ENCODE assay signal across 8 cellular contexts in genomic region chr7:32427769-32428291, GRCh38.
DNase-seq lines count a peak whose midpoint lies in the region; ATAC-seq, FAIRE-seq and TF ChIP-seq lines count a peak whose summit lies in the region.

No MANE protein-coding gene starts in this region.

- peak; percentile 78 for DNase-seq in GM03348 (ENCODE audit: low spot score)
- peak; percentile 79 for DNase-seq in RWPE2 (ENCODE audit: low spot score)
- peak; percentile 75 for DNase-seq in activated naive CD8-positive, alpha-beta T cell treated with anti-CD3 and anti-CD28 coated beads, Interleukin-2, amount 50 U/mL, for 24 hours
- peak; percentile 85 to 93 (median 92) for DNase-seq in right cardiac atrium
- DNase-seq in retina: peak; percentile 82
- no peak for DNase-seq in D721Med (ENCODE audit: insufficient read length, low spot score)

- no peaks in the 10 kb centered on the region for H3K36me3 Mint-ChIP-seq in activated naive CD8-positive, alpha-beta T cell treated with anti-CD3 and anti-CD28 coated beads, Interleukin-2, amount 50 U/mL, for 24 hours (ENCODE audit: low read depth)

- H3K36me3 ChIP-seq in RWPE2 (ENCODE audit: low read depth): no peaks in the 10 kb centered on the region

- H3K4me1 Mint-ChIP-seq in activated naive CD8-positive, alpha-beta T cell treated with anti-CD3 and anti-CD28 coated beads, Interleukin-2, amount 50 U/mL, for 24 hours: no peaks in the 10 kb centered on the region

- peaks cover 46% of the 10 kb centered on the region for H3K27me3 Mint-ChIP-seq in activated naive CD8-positive, alpha-beta T cell treated with anti-CD3 and anti-CD28 coated beads, Interleukin-2, amount 50 U/mL, for 24 hours

- H3K27ac ChIP-seq in RWPE2 (ENCODE audit: poor library complexity, severe bottlenecking): no peak overlapping the region
- no peak overlapping the region for H3K27ac ChIP-seq in right cardiac atrium (ENCODE audit: low read length)

- H3K4me1 ChIP-seq in RWPE2 (ENCODE audit: insufficient read depth, poor library complexity, severe bottlenecking) (no peaks in the 10 kb centered on the region), right cardiac atrium (ENCODE audit: control insufficient read depth, insufficient read depth, low read length) (no peaks in the 10 kb centered on the region)

- no peak for FAIRE-seq in D721Med (lab: Jason Lieb, UNC)

- 5% methylated on average over 48 of the region's 48 CpGs for WGBS in right cardiac atrium

- TF ChIP-seq CTCF in RWPE2 (IDR thresholded peaks at IDR 0.05; ENCODE audit: poor library complexity, severe bottlenecking) (peak; percentile 12), D721Med (IDR thresholded peaks at IDR 0.05; ENCODE audit: insufficient read depth, missing control alignments) (no peak)

- intact Hi-C loops in right cardiac atrium (cut with DNase I): no loop called here

- no peaks in the 10 kb centered on the region for H3K9me3 ChIP-seq in RWPE2 (ENCODE audit: severe bottlenecking)
- H3K9me3 ChIP-seq in right cardiac atrium (ENCODE audit: control insufficient read depth, low read length): no peaks in the 10 kb centered on the region

- ATAC-seq in HG03175 (IDR thresholded peaks at IDR 0.05; ENCODE audit: unreplicated experiment) (peak; percentile 81), RWPE2 (ENCODE audit: low read depth) (peak; percentile 98), right cardiac atrium (peak; percentile 83 to 90), HG03439 (IDR thresholded peaks at IDR 0.05; ENCODE audit: unreplicated experiment) (no peak)
- ATAC-seq in activated naive CD8-positive, alpha-beta T cell treated with anti-CD3 and anti-CD28 coated beads, Interleukin-2, amount 50 U/mL, for 24 hours: peak; percentile 57

- no peak overlapping the region for H3K4me3 ChIP-seq in RWPE2 (ENCODE audit: severe bottlenecking)
- H3K4me3 ChIP-seq in right cardiac atrium (ENCODE audit: low read length): no peak overlapping the region

- no peaks in the 10 kb centered on the region for H3K9me3 Mint-ChIP-seq in activated naive CD8-positive, alpha-beta T cell treated with anti-CD3 and anti-CD28 coated beads, Interleukin-2, amount 50 U/mL, for 24 hours

- peaks cover 13% of the 10 kb centered on the region for H3K27me3 ChIP-seq in RWPE2 (ENCODE audit: insufficient read depth, poor library complexity, severe bottlenecking)
- H3K27me3 ChIP-seq in right cardiac atrium (ENCODE audit: control insufficient read depth, insufficient read depth): no peaks in the 10 kb centered on the region

- no peak overlapping the region for H3K27ac Mint-ChIP-seq in activated naive CD8-positive, alpha-beta T cell treated with anti-CD3 and anti-CD28 coated beads, Interleukin-2, amount 50 U/mL, for 24 hours

- H3K4me3 Mint-ChIP-seq in activated naive CD8-positive, alpha-beta T cell treated with anti-CD3 and anti-CD28 coated beads, Interleukin-2, amount 50 U/mL, for 24 hours: no peak overlapping the region
